Comparison of ENCODE assay signal across 8 cellular contexts in genomic region chr17:81859906-81860755, GRCh38. TPM values are rescaled to one million over a fixed set of nuclear protein-coding genes. Genes with fewer than 3 reads are reported as not detected.
A peak's percentile ranks its signal among the peaks of the same experiment; 100 is the strongest.
DNase-seq lines count a peak whose midpoint lies in the region; ATAC-seq and TF ChIP-seq lines count a peak whose summit lies in the region.

Gene P4HB (minus strand): TSS chr17:81860535. CDS start chr17:81860471, 64 bp downstream.

- H3K27ac ChIP-seq in osteoblast (ENCODE audit: low read depth, low read length) = peak within 1 kb of the TSS; percentile 97

- TF ChIP-seq CTCF in activated CD8-positive, alpha-beta T cell treated with anti-CD3 and anti-CD28 coated beads for 36 hours (IDR thresholded peaks at IDR 0.05) = no peak
- TF ChIP-seq CTCF in fibroblast of the aortic adventitia (IDR thresholded peaks at IDR 0.05; ENCODE audit: insufficient read depth, low read length) (no peak), osteoblast (IDR thresholded peaks at IDR 0.05; ENCODE audit: extremely low read depth, low read depth, low read length) (no peak)

- ATAC-seq in HG02970 (IDR thresholded peaks at IDR 0.05; ENCODE audit: low FRiP score, unreplicated experiment) (peak; percentile 6), GM18502 (IDR thresholded peaks at IDR 0.05; ENCODE audit: poor library complexity, unreplicated experiment) (no peak)
- no peak for ATAC-seq in activated CD8-positive, alpha-beta T cell treated with anti-CD3 and anti-CD28 coated beads for 36 hours

- peak within 1 kb of the TSS; percentile 98 for H3K4me2 ChIP-seq in osteoblast (ENCODE audit: insufficient read depth, low read length)

- peaks cover 31% of the 10 kb centered on the region for H3K4me1 ChIP-seq in osteoblast (ENCODE audit: insufficient read depth, low read length)

- H3K27me3 ChIP-seq in osteoblast (ENCODE audit: insufficient read depth, low read length) = no peaks in the 10 kb centered on the region

- H3K4me3 ChIP-seq in fibroblast of the aortic adventitia (ENCODE audit: low read depth, low read length) = peak within 1 kb of the TSS; percentile 95
- peak within 1 kb of the TSS; percentile 84 for H3K4me3 ChIP-seq in osteoblast (ENCODE audit: insufficient read depth, low read length)

- H3K4me3 Mint-ChIP-seq in activated CD8-positive, alpha-beta T cell treated with anti-CD3 and anti-CD28 coated beads for 36 hours = peak within 1 kb of the TSS; percentile 96

- peaks cover 59% of the 10 kb centered on the region for H3K36me3 ChIP-seq in osteoblast (ENCODE audit: insufficient read depth, low read length)

- peak; percentile 15 for DNase-seq in activated CD8-positive, alpha-beta T cell treated with anti-CD3 and anti-CD28 coated beads for 36 hours
- DNase-seq in fibroblast of the aortic adventitia (ENCODE audit: low read depth) (no peak), osteoblast (ENCODE audit: insufficient read length, low spot score, missing footprints) (peak; percentile 87), NCI-H345 (lab: John Stamatoyannopoulos, UW) (no peak), COR-L47 (lab: John Stamatoyannopoulos, UW) (no peak)

- H2AFZ ChIP-seq in osteoblast (ENCODE audit: low read length) = peak within 1 kb of the TSS; percentile 74

- no peaks in the 10 kb centered on the region for H3K9me3 ChIP-seq in osteoblast (ENCODE audit: low read depth, low read length)

- peaks cover 89% of the 10 kb centered on the region for H3K79me2 ChIP-seq in osteoblast (ENCODE audit: insufficient read depth, low read length)

- POLR2A ChIA-PET in activated CD8-positive, alpha-beta T cell treated with anti-CD3 and anti-CD28 coated beads for 36 hours (lab: Charles Lee) = interaction anchor here (1.0 to 4.9 kb wide), 7 partner anchors 10 to 176 kb away, joined by 3 to 38 read pairs (median 10); partner anchors contain the start of genes ARHGDIA, ARL16, HGS and MCRIP1

- peak within 1 kb of the TSS; percentile 98 for H3K27ac Mint-ChIP-seq in activated CD8-positive, alpha-beta T cell treated with anti-CD3 and anti-CD28 coated beads for 36 hours

- peaks cover 66% of the 10 kb centered on the region for H3K36me3 Mint-ChIP-seq in activated CD8-positive, alpha-beta T cell treated with anti-CD3 and anti-CD28 coated beads for 36 hours (ENCODE audit: low read depth)

- intact Hi-C loops in activated CD8-positive, alpha-beta T cell treated with anti-CD3 and anti-CD28 coated beads for 36 hours (cut with micrococcal nuclease) = no loop called here

- no peaks in the 10 kb centered on the region for H3K9me3 Mint-ChIP-seq in activated CD8-positive, alpha-beta T cell treated with anti-CD3 and anti-CD28 coated beads for 36 hours

- CTCF ChIA-PET in activated CD8-positive, alpha-beta T cell treated with anti-CD3 and anti-CD28 coated beads for 36 hours (lab: Charles Lee) = interaction anchor here (1.0 to 2.3 kb wide), 5 partner anchors 9 to 125 kb away, joined by 4 to 10 read pairs (median 4); partner anchors contain the start of gene MAFG

- H4K20me1 ChIP-seq in osteoblast (ENCODE audit: insufficient read depth, low read length) = peaks cover 44% of the 10 kb centered on the region

- peak; percentile 97 for TF ChIP-seq POLR2A in GM15510 (IDR thresholded peaks at IDR 0.05; ENCODE audit: borderline replicate concordance, extremely low read depth, insufficient read length)

- peaks cover 44% of the 10 kb centered on the region for H3K4me1 Mint-ChIP-seq in activated CD8-positive, alpha-beta T cell treated with anti-CD3 and anti-CD28 coated beads for 36 hours (ENCODE audit: low read depth)

- H3K27me3 Mint-ChIP-seq in activated CD8-positive, alpha-beta T cell treated with anti-CD3 and anti-CD28 coated beads for 36 hours = no peaks in the 10 kb centered on the region

RNA-seq across cellular contexts. Expression of gene P4HB, which starts in this region (rescaled TPM):
- 100 to 1,000 TPM; 408 to 434 TPM for total RNA-seq in activated CD8-positive, alpha-beta T cell treated with anti-CD3 and anti-CD28 coated beads for 36 hours
- total RNA-seq in fibroblast of the aortic adventitia (ENCODE audit: low replicate concordance) = 763 and 1,500 TPM in 2 replicates
- total RNA-seq in osteoblast = 1,119 and 1,240 TPM in 2 replicates

Comparison
In these comparisons a context has a peak if more than half of its experiments do, and no peak if none do; other contexts are left out.
1. DNase-seq: peak in activated CD8-positive, alpha-beta T cell treated with anti-CD3 and anti-CD28 coated beads for 36 hours (single experiment) and osteoblast (single experiment); none in fibroblast of the aortic adventitia (single experiment), NCI-H345 (single experiment) and COR-L47 (single experiment).